10 cellular contexts compared by ENCODE assay signal in the genomic region with DNA sequence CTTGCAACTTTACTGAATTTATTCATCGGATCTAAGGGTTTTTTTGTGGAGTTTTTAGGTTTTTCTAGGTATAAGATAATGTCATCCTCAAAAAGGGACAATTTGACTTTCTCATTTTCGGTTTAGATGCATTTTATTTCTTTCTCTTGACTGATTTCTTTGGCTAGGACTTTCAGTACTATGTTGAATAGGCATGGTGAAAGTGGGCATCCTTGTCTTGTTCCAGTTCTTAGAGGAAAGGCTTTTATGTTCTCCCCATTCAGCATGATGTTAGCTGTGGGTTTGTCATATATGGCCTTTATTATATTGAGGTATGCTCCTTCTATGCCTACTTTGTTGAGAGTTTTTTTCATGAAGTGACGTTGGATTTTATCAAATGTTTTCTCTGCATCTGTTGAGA.
"Had no signal": no experiment of that assay in that cellular context is flagged by ENCODE, and none has a peak within 500 bp of the region (broad histone marks: within the 10 kb centered on the region; RNA-seq: fewer than 3 reads in every experiment).

No MANE protein-coding gene starts in this region.

- H3K9ac ChIP-seq: GM23248 had no signal

- ATAC-seq: HCT116, HepG2 had no signal

- H2AFZ ChIP-seq: GM23248 had no signal

- DNase-seq: GM23248, GOT3, H7, HFFc6, KBM-7 had no signal

- H3K27ac ChIP-seq: GM23248, HL-60 had no signal

- FAIRE-seq: HepG2 had no signal

- H3K4me1 ChIP-seq: HAP-1 had no signal

- H3K9me3 ChIP-seq: HAP-1 had no signal

- H3K4me3 ChIP-seq: GM23248, HAP-1 had no signal

- H3K27ac Mint-ChIP-seq: HFFc6, IgD-negative memory B cell had no signal

- H3K4me3 Mint-ChIP-seq: HFFc6, IgD-negative memory B cell had no signal

- H3K36me3 ChIP-seq: HAP-1 had no signal
